ENCODE assay signal across 25 cellular contexts in the genomic region with DNA sequence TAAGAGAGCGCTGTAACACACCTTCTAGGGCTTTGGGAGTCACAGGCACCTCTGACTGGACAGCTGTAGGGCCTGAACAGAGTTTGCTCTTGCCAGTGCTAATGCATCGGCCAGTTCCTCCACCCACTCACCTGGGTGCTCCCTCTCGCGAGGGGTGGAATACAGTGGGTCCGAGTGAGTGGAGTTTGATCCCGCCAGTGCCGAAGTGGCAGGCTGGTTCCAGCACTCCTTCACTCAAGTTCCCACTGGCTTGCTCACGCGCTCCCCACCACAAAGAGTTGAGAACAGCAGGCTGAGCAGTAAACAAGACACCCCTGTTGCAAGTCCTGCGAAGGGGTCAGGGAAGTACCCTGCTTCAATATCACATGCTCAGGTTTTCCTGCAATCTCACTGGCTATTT.
"Had no signal": no experiment of that assay in that cellular context is flagged by ENCODE, and none has a peak within 500 bp of the region (broad histone marks: within the 10 kb centered on the region; RNA-seq: fewer than 3 reads in every experiment).

No MANE protein-coding gene starts in this region.

- H3K27ac Mint-ChIP-seq: activated CD8-positive, alpha-beta T cell treated with anti-CD3 and anti-CD28 coated beads, Interleukin-2, amount 10 ng/mL, durations not matched to agents 7 days and 5 days; activated naive CD8-positive, alpha-beta T cell treated with anti-CD3 and anti-CD28 coated beads, Interleukin-2, amount 10 ng/mL, durations not matched to agents 7 days and 5 days; T-cell had no signal

- H3K36me3 ChIP-seq: adrenal gland had no signal

- H3K27me3 Mint-ChIP-seq: activated naive CD8-positive, alpha-beta T cell treated with anti-CD3 and anti-CD28 coated beads, Interleukin-2, amount 10 ng/mL, durations not matched to agents 7 days and 5 days; T-cell had no signal

- H3K4me3 Mint-ChIP-seq: activated CD8-positive, alpha-beta T cell treated with anti-CD3 and anti-CD28 coated beads, Interleukin-2, amount 10 ng/mL, durations not matched to agents 7 days and 5 days; activated naive CD8-positive, alpha-beta T cell treated with anti-CD3 and anti-CD28 coated beads, Interleukin-2, amount 10 ng/mL, durations not matched to agents 7 days and 5 days; T-cell had no signal

- ATAC-seq: activated CD8-positive, alpha-beta T cell treated with anti-CD3 and anti-CD28 coated beads, Interleukin-2, amount 10 ng/mL, durations not matched to agents 7 days and 5 days; body of pancreas; Right ventricle myocardium inferior; T-cell had no signal

- H3K4me3 ChIP-seq: adrenal gland, body of pancreas, SK-N-MC had no signal

- H3K9me3 Mint-ChIP-seq: T-cell had no signal

- H3K4me1 ChIP-seq: adrenal gland, body of pancreas had no signal

- H3K27ac ChIP-seq: adrenal gland, body of pancreas, KMS-11, SK-N-MC had no signal

- DNase-seq: activated CD4-positive, alpha-beta T cell treated with anti-CD3 and anti-CD28 coated beads, Interleukin-2, amount 50 U/mL, for 1 hour; activated CD4-positive, CD25-positive, alpha-beta regulatory T cell; activated CD8-positive, alpha-beta memory T cell treated with anti-CD3 and anti-CD28 coated beads, Interleukin-2, amount 50 U/mL, for 48 hours; activated CD8-positive, alpha-beta T cell treated with anti-CD3 and anti-CD28 coated beads, Interleukin-2, amount 10 ng/mL, durations not matched to agents 7 days and 5 days; activated naive CD4-positive, alpha-beta T cell treated with anti-CD3 and anti-CD28 coated beads, Interleukin-2, amount 50 U/mL, for 16 hours; activated naive CD8-positive, alpha-beta T cell treated with anti-CD3 and anti-CD28 coated beads, Interleukin-2, amount 10 ng/mL, durations not matched to agents 7 days and 5 days; activated T-cell treated with anti-CD3 and anti-CD28 coated beads, Interleukin-2, amount 50 U/mL, for 1 hour; adrenal gland; anterior cingulate cortex; body of pancreas; NCI-H1092; NCI-H1417; NCI-H1930; NCI-H2171; NCI-H226; NCI-H510A; NCI-H526 treated with DMSO at 0.1 percent for 48 hours; NCI-H82; RPMI8226; T-cell; T-helper 2 cell; T1000 had no signal

- H3K27me3 ChIP-seq: adrenal gland, body of pancreas had no signal

- H3K9me3 ChIP-seq: adrenal gland, body of pancreas had no signal
